Comparison of ENCODE assay signal across 13 cellular contexts in genomic region chr13:33146843-33147611, GRCh38.
DNase-seq lines count a peak whose midpoint lies in the region; ATAC-seq, FAIRE-seq and TF ChIP-seq lines count a peak whose summit lies in the region.
"Had no signal": no experiment of that assay in that cellular context is flagged by ENCODE, and none has a peak within 500 bp of the region (broad histone marks: within the 10 kb centered on the region; RNA-seq: fewer than 3 reads in every experiment).

No MANE protein-coding gene starts in this region.

- no peaks in the 10 kb centered on the region for H3K4me1 ChIP-seq in Karpas-422 (ENCODE audit: low read length)

- no peaks in the 10 kb centered on the region for H3K79me2 ChIP-seq in Karpas-422 (ENCODE audit: low read length)

- H3K9me2 ChIP-seq in Karpas-422 (replicated peaks; ENCODE audit: insufficient read depth, low read length), result no peaks in the 10 kb centered on the region

- H3K9ac ChIP-seq in Karpas-422 (ENCODE audit: low read length), result no peak overlapping the region

- peak; percentile 41; the same call in 1 of the 2 replicates for TF ChIP-seq POLR2A in GM12892 (IDR thresholded peaks at IDR 0.05; ENCODE audit: low read depth, low read length)

- no peak overlapping the region for H3K4me2 ChIP-seq in Karpas-422 (ENCODE audit: low read depth, low read length, poor library complexity, severe bottlenecking)

- H3K27ac ChIP-seq in Karpas-422 (ENCODE audit: low read length), result no peak overlapping the region

- DNase-seq in GM12892 (ENCODE audit: insufficient read length) (peak; percentile 25), Karpas-422 (no peak), SIG-M5 (lab: John Stamatoyannopoulos, UW) (no peak), DMS79 treated with DMSO at 0.1 percent for 48 hours (lab: John Stamatoyannopoulos, UW) (no peak), HEK293T (ENCODE audit: extremely low spot score) (no peak)
- DNase-seq: activated CD4-positive, alpha-beta T cell treated with anti-CD3 and anti-CD28 coated beads, Interleukin-2, amount 50 U/mL, for 1 hour; left colon; NCI-H1436; RPMI8226 had no signal

- no peak overlapping the region for H3K4me3 ChIP-seq in Karpas-422 (ENCODE audit: low read length)

- POLR2A ChIA-PET in HEK293T (lab: Yijun Ruan, JAX), result no interaction called here

- ATAC-seq in GM19025 (IDR thresholded peaks at IDR 0.05; ENCODE audit: low read depth, unreplicated experiment), result peak; percentile 69
- peak; percentile 85 for ATAC-seq in HG02623 (IDR thresholded peaks at IDR 0.05; ENCODE audit: unreplicated experiment)
- peak; percentile 86 for ATAC-seq in HG03460 (IDR thresholded peaks at IDR 0.05; ENCODE audit: unreplicated experiment)
- ATAC-seq: HCT116, left colon had no signal

- no peaks in the 10 kb centered on the region for H3K27me3 ChIP-seq in Karpas-422 (ENCODE audit: low read length)

- H3K36me3 ChIP-seq in Karpas-422 (ENCODE audit: insufficient read depth, low read length), result no peaks in the 10 kb centered on the region

- CTCF ChIA-PET in HEK293T (lab: Yijun Ruan, JAX), result no interaction called here

- FAIRE-seq in GM12892 (lab: Jason Lieb, UNC), result peak; percentile 94

- H3K9me3 ChIP-seq in Karpas-422 (ENCODE audit: low read length), result no peaks in the 10 kb centered on the region

- H2AFZ ChIP-seq in Karpas-422 (ENCODE audit: low read length), result no peak overlapping the region

- H4K20me1 ChIP-seq in Karpas-422 (ENCODE audit: insufficient read depth, low read depth, low read length), result no peaks in the 10 kb centered on the region

TF ChIP-seq in HEK293T, 16 proteins besides CTCF, POLR2A, EP300 and RAD21:
- TF ChIP-seq PKNOX1 (IDR thresholded peaks at IDR 0.05) (no peak), FOXA1 (IDR thresholded peaks at IDR 0.05) (no peak), HDGF (IDR thresholded peaks at IDR 0.05; ENCODE audit: borderline replicate concordance) (no peak), FOXM1 (IDR thresholded peaks at IDR 0.05; ENCODE audit: borderline replicate concordance) (no peak), LEF1 (IDR thresholded peaks at IDR 0.05; ENCODE audit: borderline replicate concordance) (no peak), FOXK2 (IDR thresholded peaks at IDR 0.05) (no peak), TARDBP (IDR thresholded peaks at IDR 0.05) (no peak), L3MBTL2 (conservative IDR thresholded peaks at IDR 0.05) (no peak), ARNT (IDR thresholded peaks at IDR 0.05) (no peak), CTBP1 (IDR thresholded peaks at IDR 0.05; ENCODE audit: borderline replicate concordance) (no peak), ELF4 (IDR thresholded peaks at IDR 0.05) (no peak), BHLHE40 (IDR thresholded peaks at IDR 0.05; ENCODE audit: borderline replicate concordance) (no peak), SP1 (IDR thresholded peaks at IDR 0.05) (no peak), SUZ12 (IDR thresholded peaks at IDR 0.05) (no peak), ZNF384 (IDR thresholded peaks at IDR 0.05) (no peak)
TF ChIP-seq in HEK293T: peak in this region for 0.
